ENCODE assay signal across 1 cellular context in genomic region chr7:141695803-141696289, GRCh38.
TF ChIP-seq lines count a peak whose summit lies in the region.

No MANE protein-coding gene starts in this region.

TF ChIP-seq in HepG2, 621 proteins besides CTCF, POLR2A, EP300 and RAD21 (continued from another document and continues in another):
- no peak for TF ChIP-seq CREB3 (CRISPR knock-in tag; IDR thresholded peaks at IDR 0.05)
- TF ChIP-seq, protein P1, sequence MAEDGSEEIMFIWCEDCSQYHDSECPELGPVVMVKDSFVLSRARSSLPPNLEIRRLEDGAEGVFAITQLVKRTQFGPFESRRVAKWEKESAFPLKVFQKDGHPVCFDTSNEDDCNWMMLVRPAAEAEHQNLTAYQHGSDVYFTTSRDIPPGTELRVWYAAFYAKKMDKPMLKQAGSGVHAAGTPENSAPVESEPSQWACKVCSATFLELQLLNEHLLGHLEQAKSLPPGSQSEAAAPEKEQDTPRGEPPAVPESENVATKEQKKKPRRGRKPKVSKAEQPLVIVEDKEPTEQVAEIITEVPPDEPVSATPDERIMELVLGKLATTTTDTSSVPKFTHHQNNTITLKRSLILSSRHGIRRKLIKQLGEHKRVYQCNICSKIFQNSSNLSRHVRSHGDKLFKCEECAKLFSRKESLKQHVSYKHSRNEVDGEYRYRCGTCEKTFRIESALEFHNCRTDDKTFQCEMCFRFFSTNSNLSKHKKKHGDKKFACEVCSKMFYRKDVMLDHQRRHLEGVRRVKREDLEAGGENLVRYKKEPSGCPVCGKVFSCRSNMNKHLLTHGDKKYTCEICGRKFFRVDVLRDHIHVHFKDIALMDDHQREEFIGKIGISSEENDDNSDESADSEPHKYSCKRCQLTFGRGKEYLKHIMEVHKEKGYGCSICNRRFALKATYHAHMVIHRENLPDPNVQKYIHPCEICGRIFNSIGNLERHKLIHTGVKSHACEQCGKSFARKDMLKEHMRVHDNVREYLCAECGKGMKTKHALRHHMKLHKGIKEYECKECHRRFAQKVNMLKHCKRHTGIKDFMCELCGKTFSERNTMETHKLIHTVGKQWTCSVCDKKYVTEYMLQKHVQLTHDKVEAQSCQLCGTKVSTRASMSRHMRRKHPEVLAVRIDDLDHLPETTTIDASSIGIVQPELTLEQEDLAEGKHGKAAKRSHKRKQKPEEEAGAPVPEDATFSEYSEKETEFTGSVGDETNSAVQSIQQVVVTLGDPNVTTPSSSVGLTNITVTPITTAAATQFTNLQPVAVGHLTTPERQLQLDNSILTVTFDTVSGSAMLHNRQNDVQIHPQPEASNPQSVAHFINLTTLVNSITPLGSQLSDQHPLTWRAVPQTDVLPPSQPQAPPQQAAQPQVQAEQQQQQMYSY (CRISPR knock-in tag; IDR thresholded peaks at IDR 0.05) = no peak
- peak; percentile 73 for TF ChIP-seq ZMYM4 (CRISPR knock-in tag; IDR thresholded peaks at IDR 0.05)
- no peak for TF ChIP-seq ZUFSP (CRISPR knock-in tag; IDR thresholded peaks at IDR 0.05; ENCODE audit: borderline replicate concordance)
- TF ChIP-seq ZNF136 (CRISPR knock-in tag; IDR thresholded peaks at IDR 0.05; ENCODE audit: low read depth) = no peak
- TF ChIP-seq, protein P2, sequence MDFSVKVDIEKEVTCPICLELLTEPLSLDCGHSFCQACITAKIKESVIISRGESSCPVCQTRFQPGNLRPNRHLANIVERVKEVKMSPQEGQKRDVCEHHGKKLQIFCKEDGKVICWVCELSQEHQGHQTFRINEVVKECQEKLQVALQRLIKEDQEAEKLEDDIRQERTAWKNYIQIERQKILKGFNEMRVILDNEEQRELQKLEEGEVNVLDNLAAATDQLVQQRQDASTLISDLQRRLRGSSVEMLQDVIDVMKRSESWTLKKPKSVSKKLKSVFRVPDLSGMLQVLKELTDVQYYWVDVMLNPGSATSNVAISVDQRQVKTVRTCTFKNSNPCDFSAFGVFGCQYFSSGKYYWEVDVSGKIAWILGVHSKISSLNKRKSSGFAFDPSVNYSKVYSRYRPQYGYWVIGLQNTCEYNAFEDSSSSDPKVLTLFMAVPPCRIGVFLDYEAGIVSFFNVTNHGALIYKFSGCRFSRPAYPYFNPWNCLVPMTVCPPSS (IDR thresholded peaks at IDR 0.05) = no peak
- no peak for TF ChIP-seq HINFP (CRISPR knock-in tag; IDR thresholded peaks at IDR 0.05; ENCODE audit: low read depth)
- no peak for TF ChIP-seq ASH2L (IDR thresholded peaks at IDR 0.05; ENCODE audit: insufficient read length, low read depth, low read length)
- no peak for TF ChIP-seq NFYC (CRISPR knock-in tag; IDR thresholded peaks at IDR 0.05)
- TF ChIP-seq ZNF281 (CRISPR knock-in tag; IDR thresholded peaks at IDR 0.05; ENCODE audit: borderline replicate concordance) = no peak
- no peak for TF ChIP-seq EZH2 (conservative IDR thresholded peaks at IDR 0.05; ENCODE audit: low read depth, low read length)
- TF ChIP-seq TFDP1 (CRISPR knock-in tag; IDR thresholded peaks at IDR 0.05; ENCODE audit: borderline replicate concordance) = no peak
- no peak for TF ChIP-seq SRSF4 (IDR thresholded peaks at IDR 0.05; ENCODE audit: low read depth, low read length, poor library complexity, severe bottlenecking)
- TF ChIP-seq NCOA1 (CRISPR knock-in tag; IDR thresholded peaks at IDR 0.05) = no peak
- TF ChIP-seq CCDC6 (CRISPR knock-in tag; IDR thresholded peaks at IDR 0.05) = no peak
- no peak for TF ChIP-seq ZNF451 (CRISPR knock-in tag; IDR thresholded peaks at IDR 0.05)
- TF ChIP-seq PITX1 (CRISPR knock-in tag; IDR thresholded peaks at IDR 0.05) = peak; percentile 66; the same call in 1 of the 2 replicates
- TF ChIP-seq ZNF253 (CRISPR knock-in tag; IDR thresholded peaks at IDR 0.05; ENCODE audit: borderline replicate concordance) = no peak
- TF ChIP-seq, protein P3, sequence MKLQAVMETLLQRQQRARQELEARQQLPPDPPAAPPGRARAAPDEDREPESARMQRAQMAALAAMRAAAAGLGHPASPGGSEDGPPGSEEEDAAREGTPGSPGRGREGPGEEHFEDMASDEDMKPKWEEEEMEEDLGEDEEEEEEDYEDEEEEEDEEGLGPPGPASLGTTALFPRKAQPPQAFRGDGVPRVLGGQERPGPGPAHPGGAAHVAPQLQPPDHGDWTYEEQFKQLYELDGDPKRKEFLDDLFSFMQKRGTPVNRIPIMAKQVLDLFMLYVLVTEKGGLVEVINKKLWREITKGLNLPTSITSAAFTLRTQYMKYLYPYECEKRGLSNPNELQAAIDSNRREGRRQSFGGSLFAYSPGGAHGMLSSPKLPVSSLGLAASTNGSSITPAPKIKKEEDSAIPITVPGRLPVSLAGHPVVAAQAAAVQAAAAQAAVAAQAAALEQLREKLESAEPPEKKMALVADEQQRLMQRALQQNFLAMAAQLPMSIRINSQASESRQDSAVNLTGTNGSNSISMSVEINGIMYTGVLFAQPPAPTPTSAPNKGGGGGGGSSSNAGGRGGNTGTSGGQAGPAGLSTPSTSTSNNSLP (IDR thresholded peaks at IDR 0.05; ENCODE audit: low read depth, low read length) = no peak
- no peak for TF ChIP-seq NFIC (IDR thresholded peaks at IDR 0.05; ENCODE audit: low read length)
- TF ChIP-seq ZBED4 (CRISPR knock-in tag; IDR thresholded peaks at IDR 0.05; ENCODE audit: borderline replicate concordance) = no peak
- TF ChIP-seq CREB1 (IDR thresholded peaks at IDR 0.05) = no peak
- 0 out of 2 replicates have a peak, but pooled peaks have one; percentile 45 for TF ChIP-seq CREB1 (CRISPR knock-in tag; IDR thresholded peaks at IDR 0.05)
- TF ChIP-seq, protein P4, sequence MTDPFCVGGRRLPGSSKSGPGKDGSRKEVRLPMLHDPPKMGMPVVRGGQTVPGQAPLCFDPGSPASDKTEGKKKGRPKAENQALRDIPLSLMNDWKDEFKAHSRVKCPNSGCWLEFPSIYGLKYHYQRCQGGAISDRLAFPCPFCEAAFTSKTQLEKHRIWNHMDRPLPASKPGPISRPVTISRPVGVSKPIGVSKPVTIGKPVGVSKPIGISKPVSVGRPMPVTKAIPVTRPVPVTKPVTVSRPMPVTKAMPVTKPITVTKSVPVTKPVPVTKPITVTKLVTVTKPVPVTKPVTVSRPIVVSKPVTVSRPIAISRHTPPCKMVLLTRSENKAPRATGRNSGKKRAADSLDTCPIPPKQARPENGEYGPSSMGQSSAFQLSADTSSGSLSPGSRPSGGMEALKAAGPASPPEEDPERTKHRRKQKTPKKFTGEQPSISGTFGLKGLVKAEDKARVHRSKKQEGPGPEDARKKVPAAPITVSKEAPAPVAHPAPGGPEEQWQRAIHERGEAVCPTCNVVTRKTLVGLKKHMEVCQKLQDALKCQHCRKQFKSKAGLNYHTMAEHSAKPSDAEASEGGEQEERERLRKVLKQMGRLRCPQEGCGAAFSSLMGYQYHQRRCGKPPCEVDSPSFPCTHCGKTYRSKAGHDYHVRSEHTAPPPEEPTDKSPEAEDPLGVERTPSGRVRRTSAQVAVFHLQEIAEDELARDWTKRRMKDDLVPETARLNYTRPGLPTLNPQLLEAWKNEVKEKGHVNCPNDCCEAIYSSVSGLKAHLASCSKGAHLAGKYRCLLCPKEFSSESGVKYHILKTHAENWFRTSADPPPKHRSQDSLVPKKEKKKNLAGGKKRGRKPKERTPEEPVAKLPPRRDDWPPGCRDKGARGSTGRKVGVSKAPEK (CRISPR knock-in tag; IDR thresholded peaks at IDR 0.05; ENCODE audit: borderline replicate concordance) = 0 out of 2 replicates have a peak, but pooled peaks have one; percentile 42
- TF ChIP-seq, protein P5, sequence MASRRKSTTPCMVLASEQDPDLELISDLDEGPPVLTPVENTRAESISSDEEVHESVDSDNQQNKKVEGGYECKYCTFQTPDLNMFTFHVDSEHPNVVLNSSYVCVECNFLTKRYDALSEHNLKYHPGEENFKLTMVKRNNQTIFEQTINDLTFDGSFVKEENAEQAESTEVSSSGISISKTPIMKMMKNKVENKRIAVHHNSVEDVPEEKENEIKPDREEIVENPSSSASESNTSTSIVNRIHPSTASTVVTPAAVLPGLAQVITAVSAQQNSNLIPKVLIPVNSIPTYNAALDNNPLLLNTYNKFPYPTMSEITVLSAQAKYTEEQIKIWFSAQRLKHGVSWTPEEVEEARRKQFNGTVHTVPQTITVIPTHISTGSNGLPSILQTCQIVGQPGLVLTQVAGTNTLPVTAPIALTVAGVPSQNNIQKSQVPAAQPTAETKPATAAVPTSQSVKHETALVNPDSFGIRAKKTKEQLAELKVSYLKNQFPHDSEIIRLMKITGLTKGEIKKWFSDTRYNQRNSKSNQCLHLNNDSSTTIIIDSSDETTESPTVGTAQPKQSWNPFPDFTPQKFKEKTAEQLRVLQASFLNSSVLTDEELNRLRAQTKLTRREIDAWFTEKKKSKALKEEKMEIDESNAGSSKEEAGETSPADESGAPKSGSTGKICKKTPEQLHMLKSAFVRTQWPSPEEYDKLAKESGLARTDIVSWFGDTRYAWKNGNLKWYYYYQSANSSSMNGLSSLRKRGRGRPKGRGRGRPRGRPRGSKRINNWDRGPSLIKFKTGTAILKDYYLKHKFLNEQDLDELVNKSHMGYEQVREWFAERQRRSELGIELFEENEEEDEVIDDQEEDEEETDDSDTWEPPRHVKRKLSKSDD (CRISPR knock-in tag; IDR thresholded peaks at IDR 0.05; ENCODE audit: low read depth) = peak; percentile 58
